ENCODE assay signal across 20 cellular contexts in genomic region chr2:178920916-178921513, GRCh38.
"Had no signal": no experiment of that assay in that cellular context is flagged by ENCODE, and none has a peak within 500 bp of the region (broad histone marks: within the 10 kb centered on the region; RNA-seq: fewer than 3 reads in every experiment).

No MANE protein-coding gene starts in this region.

- H3K9me3 ChIP-seq: SK-N-SH had no signal

- DNase-seq: KBM-7, NCI-H1048, NCI-H1417, NCI-H1436 treated with DMSO at 0.1 percent for 48 hours, NCI-H1694, NCI-H187 treated with DMSO at 0.1 percent for 48 hours, NCI-H2029 treated with DMSO at 0.1 percent for 48 hours, NCI-H2171, NCI-H226, NCI-H446, NCI-H510A treated with DMSO at 0.1 percent for 48 hours, NCI-H526, NCI-H748 treated with DMSO at 0.1 percent for 48 hours, PC-3, SHP77, SK-N-SH, SW 1271, T-cell had no signal

- ATAC-seq: Panc1, PC-3, T-cell had no signal

- H3K27ac ChIP-seq: RWPE1 had no signal
